33 cellular contexts compared by ENCODE assay signal in genomic region chr5:52673495-52673894, GRCh38.
"Had no signal": no experiment of that assay in that cellular context is flagged by ENCODE, and none has a peak within 500 bp of the region (broad histone marks: within the 10 kb centered on the region; RNA-seq: fewer than 3 reads in every experiment).

No MANE protein-coding gene starts in this region.

- H3K36me3 ChIP-seq: adrenal gland, breast epithelium, Peyer's patch had no signal

- DNase-seq: activated B cell treated with CpG ODN at 0.5 μM for 24 hours; activated CD4-positive, alpha-beta memory T cell treated with anti-CD3 and anti-CD28 coated beads for 36 hours; activated CD4-positive, alpha-beta T cell treated with anti-CD3 and anti-CD28 coated beads for 4 hours; activated CD4-positive, alpha-beta T cell treated with anti-CD3 and anti-CD28 coated beads, Interleukin-2, amount 50 U/mL, for 1 hour; activated CD4-positive, CD25-positive, alpha-beta regulatory T cell treated with anti-CD3 and anti-CD28 coated beads, Interleukin-2, amount 50 U/mL, for 72 hours; activated CD8-positive, alpha-beta memory T cell treated with anti-CD3 and anti-CD28 coated beads, Interleukin-2, amount 50 U/mL, for 4 hours; activated gamma-delta T cell treated with Interleukin-2 at 50 U/mL for 16 hours; activated naive CD4-positive, alpha-beta T cell treated with anti-CD3 and anti-CD28 coated beads for 36 hours; activated T-cell treated with anti-CD3 and anti-CD28 coated beads for 4 hours; activated T-cell treated with anti-CD3 and anti-CD28 coated beads, Interleukin-2, amount 50 U/mL, for 4 hours; adrenal gland; body of pancreas; KG1; NCI-H1105 treated with DMSO at 0.1 percent for 48 hours; NCI-H146; NCI-H187; NCI-H2029 treated with DMSO at 0.1 percent for 48 hours; NCI-H2171 treated with DMSO at 0.1 percent for 48 hours; NCI-H2227 treated with DMSO at 0.1 percent for 48 hours; NCI-H446; NCI-H510A treated with DMSO at 0.1 percent for 48 hours; NCI-H526 treated with DMSO at 0.1 percent for 48 hours; PC-3; Peyer's patch; RPMI8226; SIG-M5; T-cell; T-helper 9 cell had no signal

- H3K27ac ChIP-seq: adrenal gland, body of pancreas, breast epithelium, coronary artery, Peyer's patch, VCaP had no signal

- H3K4me1 ChIP-seq: body of pancreas, breast epithelium, Peyer's patch had no signal

- H3K27me3 ChIP-seq: adrenal gland, body of pancreas, breast epithelium, Peyer's patch had no signal

- H3K4me3 ChIP-seq: adrenal gland, body of pancreas, breast epithelium, coronary artery, Peyer's patch had no signal

- H3K9me3 ChIP-seq: adrenal gland, body of pancreas, breast epithelium, Peyer's patch had no signal

- ATAC-seq: activated naive CD4-positive, alpha-beta T cell treated with anti-CD3 and anti-CD28 coated beads, Interleukin-2, amount 50 U/mL, for 72 hours; activated T-cell treated with anti-CD3 and anti-CD28 coated beads, Interleukin-2, amount 50 U/mL, for 4 hours; body of pancreas; PC-3; SK-N-SH treated with all-trans-retinoic acid at 6 μM for 48 hours; T-cell had no signal
